ENCODE assay signal across 1 cellular context in the genomic region with DNA sequence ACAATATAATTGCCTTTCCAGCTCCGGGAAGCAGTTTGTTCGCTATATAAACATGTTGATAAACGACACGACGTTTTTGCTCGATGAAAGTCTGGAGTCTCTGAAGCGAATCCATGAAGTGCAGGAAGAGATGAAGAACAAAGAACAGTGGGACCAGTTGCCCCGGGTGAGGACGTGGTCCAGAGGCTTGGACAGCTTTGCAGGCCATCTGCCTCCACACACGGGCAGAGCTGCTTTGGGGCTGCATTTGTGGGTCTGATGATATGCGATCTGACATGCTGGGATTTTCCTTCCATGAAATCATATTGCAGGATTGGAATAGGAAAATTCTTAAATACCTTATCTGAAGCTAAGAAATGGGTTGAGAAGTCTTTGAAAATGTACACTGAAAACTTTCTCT.
TF ChIP-seq lines count a peak whose summit lies in the region.

No MANE protein-coding gene starts in this region.

TF ChIP-seq in IMR-90, 13 proteins besides CTCF, POLR2A, EP300 and RAD21 (continued from another document):
- TF ChIP-seq, protein P1, sequence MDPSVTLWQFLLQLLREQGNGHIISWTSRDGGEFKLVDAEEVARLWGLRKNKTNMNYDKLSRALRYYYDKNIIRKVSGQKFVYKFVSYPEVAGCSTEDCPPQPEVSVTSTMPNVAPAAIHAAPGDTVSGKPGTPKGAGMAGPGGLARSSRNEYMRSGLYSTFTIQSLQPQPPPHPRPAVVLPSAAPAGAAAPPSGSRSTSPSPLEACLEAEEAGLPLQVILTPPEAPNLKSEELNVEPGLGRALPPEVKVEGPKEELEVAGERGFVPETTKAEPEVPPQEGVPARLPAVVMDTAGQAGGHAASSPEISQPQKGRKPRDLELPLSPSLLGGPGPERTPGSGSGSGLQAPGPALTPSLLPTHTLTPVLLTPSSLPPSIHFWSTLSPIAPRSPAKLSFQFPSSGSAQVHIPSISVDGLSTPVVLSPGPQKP (IDR thresholded peaks at IDR 0.05; ENCODE audit: borderline replicate concordance, low read depth, low read length), result no peak
- TF ChIP-seq BHLHE40 (IDR thresholded peaks at IDR 0.05; ENCODE audit: low read depth, low read length), result no peak
